8 cellular contexts compared by ENCODE assay signal in genomic region chr11:65121447-65121864, GRCh38. TPM values are rescaled to one million over a fixed set of nuclear protein-coding genes. Genes with fewer than 3 reads are reported as not detected.
A peak's percentile ranks its signal among the peaks of the same experiment; 100 is the strongest.
DNase-seq lines count a peak whose midpoint lies in the region; ATAC-seq and TF ChIP-seq lines count a peak whose summit lies in the region.

No MANE protein-coding gene starts in this region.

- H3K9me3 ChIP-seq in liver (ENCODE audit: control insufficient read depth in 4 of 4, low read length in 3 of 4) (no peaks in the 10 kb centered on the region), thymus (ENCODE audit: control insufficient read depth) (no peaks in the 10 kb centered on the region)

- peaks cover 9 to 38% (median 23%) of the 10 kb centered on the region in 4 donors for H3K36me3 ChIP-seq in liver (ENCODE audit: control insufficient read depth in 4 of 4, insufficient read depth in 3 of 4, low read depth in 1 of 4, low read length in 3 of 4)
- H3K36me3 ChIP-seq in thymus (ENCODE audit: control insufficient read depth, insufficient read depth), result peaks cover 43% of the 10 kb centered on the region

- no peak for TF ChIP-seq CTCF in AG09309 (IDR thresholded peaks at IDR 0.05; ENCODE audit: control insufficient read depth, insufficient read depth, low read depth, low read length, missing control alignments)
- no peak for TF ChIP-seq CTCF in astrocyte of the spinal cord (IDR thresholded peaks at IDR 0.05; ENCODE audit: low read depth, low read length)
- TF ChIP-seq CTCF in liver (IDR thresholded peaks at IDR 0.05; ENCODE audit: low read depth, low read length, missing input control), result no peak

- TF ChIP-seq RAD21 in liver (IDR thresholded peaks at IDR 0.05), result peak in 1 of 2 donors; percentile 15

- peaks cover 15 to 39% (median 21%) of the 10 kb centered on the region in 3 donors for H3K4me1 Mint-ChIP-seq in IgD-negative memory B cell

- H3K4me3 ChIP-seq in AG09309 (ENCODE audit: control insufficient read depth, low read depth, low read length) (peak overlapping the region; percentile 99), astrocyte of the spinal cord (ENCODE audit: low read depth, low read length) (peak overlapping the region; percentile 99), liver (ENCODE audit: low read depth in 1 of 3, low read length in 3 of 3) (peak overlapping the region; percentile 68 to 99 (median 95)), thymus (ENCODE audit: low read length) (peak overlapping the region; percentile 71)

- H3K4me3 Mint-ChIP-seq in IgD-negative memory B cell, result peak overlapping the region; percentile 95 to 100 (median 99)

- in situ Hi-C loops in astrocyte of the spinal cord (cut with HindIII; ENCODE audit: low sequenced_read_pairs), result no loop called here

- ATAC-seq in GM19328 (IDR thresholded peaks at IDR 0.05; ENCODE audit: unreplicated experiment), result no peak

- H3K9me3 Mint-ChIP-seq in IgD-negative memory B cell, result no peaks in the 10 kb centered on the region

- peak overlapping the region; percentile 85 to 93 for H3K27ac ChIP-seq in liver (ENCODE audit: low read depth in 1 of 2, low read length in 2 of 2)
- peak overlapping the region; percentile 93 for H3K27ac ChIP-seq in thymus (ENCODE audit: low read depth)

- peaks cover 4 to 42% (median 29%) of the 10 kb centered on the region in 4 donors for H3K4me1 ChIP-seq in liver (ENCODE audit: control insufficient read depth in 4 of 4, insufficient read depth in 4 of 4, low read length in 3 of 4)
- H3K4me1 ChIP-seq in thymus (ENCODE audit: control insufficient read depth, insufficient read depth, low read length), result peaks cover 14% of the 10 kb centered on the region

- under 1% methylated on average over 22 of the region's 22 CpGs for WGBS in liver
- 4% methylated on average over 22 of the region's 22 CpGs for WGBS in thymus

- DNase-seq in AG09309 (ENCODE audit: low read depth) (no peak), astrocyte of the spinal cord (ENCODE audit: low read depth, low spot score) (no peak), D341Med (ENCODE audit: low spot score) (no peak), amygdala (lab: John Stamatoyannopoulos, UW) (no peak)

- H3K27ac Mint-ChIP-seq in IgD-negative memory B cell, result peak overlapping the region; percentile 98 to 99 (median 99)

- H3K9ac ChIP-seq in liver (ENCODE audit: low read depth in 1 of 2, low read length in 2 of 2), result peak overlapping the region; percentile 90 to 96

- H3K27me3 ChIP-seq in liver (ENCODE audit: control insufficient read depth in 4 of 4, insufficient read depth in 4 of 4, low read length in 3 of 4) (no peaks in the 10 kb centered on the region), thymus (ENCODE audit: control insufficient read depth, insufficient read depth) (no peaks in the 10 kb centered on the region)

- peaks cover 7% of the 10 kb centered on the region for H3K36me3 Mint-ChIP-seq in IgD-negative memory B cell

- no peaks in the 10 kb centered on the region for H3K27me3 Mint-ChIP-seq in IgD-negative memory B cell

TF ChIP-seq in liver, 16 proteins besides CTCF, POLR2A, EP300 and RAD21:
- peak; percentile 37 to 80 for TF ChIP-seq RXRA (IDR thresholded peaks at IDR 0.05)
- TF ChIP-seq SP1 (IDR thresholded peaks at IDR 0.05), result no peak

RNA-seq across cellular contexts. Expression of gene FAU, which starts 0.5 kb away (rescaled TPM):
- polyA plus RNA-seq in IgD-negative memory B cell, result 1,422 TPM
- 100 to 1,000 TPM; 199 to 332 TPM for total RNA-seq in liver
- polyA plus RNA-seq in liver, result 100 to 1,000 TPM; 393 to 535 TPM
- polyA plus RNA-seq in thymus, result 1,132 TPM

RNA-seq across cellular contexts. Expression of gene MRPL49, which starts 0.7 kb away (rescaled TPM):
- polyA plus RNA-seq in IgD-negative memory B cell (95.5 TPM), liver (10 to 100 TPM; 31.1 to 47.2 TPM), thymus (36.2 TPM)
- total RNA-seq in liver, result 10 to 100 TPM; 31.7 to 39.2 TPM

RNA-seq across cellular contexts. Expression of gene ZNHIT2, which starts 4.0 kb away (rescaled TPM):
- 20.2 TPM for polyA plus RNA-seq in IgD-negative memory B cell
- total RNA-seq in liver, result 1 to 10 TPM; 2.2 to 4.9 TPM
- polyA plus RNA-seq in liver, result 10 to 100 TPM in 1 of 2 donors, 1 to 10 TPM in 1; 7.4 to 13.9 TPM
- polyA plus RNA-seq in thymus, result 16.5 TPM

RNA-seq across cellular contexts. Expression of gene TM7SF2, which starts 9.8 kb away (rescaled TPM):
- 18.2 TPM for polyA plus RNA-seq in IgD-negative memory B cell
- 100 to 1,000 TPM in 1 of 2 donors, 10 to 100 TPM in 1; 69.4 to 337 TPM for total RNA-seq in liver
- 100 to 1,000 TPM in 1 of 2 donors, 10 to 100 TPM in 1; 39.0 to 109 TPM for polyA plus RNA-seq in liver
- polyA plus RNA-seq in thymus, result 35.8 TPM

RNA-seq across cellular contexts. Expression of gene SYVN1, which starts 12.9 kb away (rescaled TPM):
- polyA plus RNA-seq in IgD-negative memory B cell (61.2 TPM), liver (10 to 100 TPM; 41.1 to 72.1 TPM), thymus (22.7 TPM)
- 100 to 1,000 TPM in 1 of 2 donors, 10 to 100 TPM in 1; 19.9 to 210 TPM for total RNA-seq in liver
